Comparison of ENCODE assay signal across 14 cellular contexts in genomic region chrX:2804858-2805257, GRCh38. TPM values are rescaled to one million over a fixed set of nuclear protein-coding genes. Genes with fewer than 3 reads are reported as not detected.
DNase-seq lines count a peak whose midpoint lies in the region; ATAC-seq and TF ChIP-seq lines count a peak whose summit lies in the region.
"Not testable (repeated sequence)": the region's sequence is repeated elsewhere in the genome, so short reads cannot be mapped to it uniquely, and the experiment has no call there.
"Had no signal": no experiment of that assay in that cellular context is flagged by ENCODE, and none has a peak within 500 bp of the region (broad histone marks: within the 10 kb centered on the region; RNA-seq: fewer than 3 reads in every experiment).

No MANE protein-coding gene starts in this region.

- H3K9ac ChIP-seq in GM23248 (peak overlapping the region; percentile 72), NT2/D1 (ENCODE audit: insufficient read length, low read depth) (peak overlapping the region; percentile 61), smooth muscle cell (ENCODE audit: low read depth) (peak overlapping the region; percentile 92)
- not testable (repeated sequence) for H3K9ac ChIP-seq in neural progenitor cell

- not testable (repeated sequence) for H3K36me3 Mint-ChIP-seq in neural progenitor cell

- peak overlapping the region; percentile 26 for H3K4me2 ChIP-seq in GM23248 (ENCODE audit: unreplicated experiment)
- H3K4me2 ChIP-seq in neural progenitor cell, result peak overlapping the region; percentile 47
- peak overlapping the region; percentile 73 for H3K4me2 ChIP-seq in smooth muscle cell

- H3K79me2 ChIP-seq in GM23248 (ENCODE audit: insufficient read depth); neural progenitor cell (ENCODE audit: low read depth); smooth muscle cell (ENCODE audit: low read depth): not testable (repeated sequence)

- not testable (repeated sequence) for H3K9me2 ChIP-seq in GM23248 (ENCODE audit: insufficient read depth)

- not testable (repeated sequence) for H4K20me1 ChIP-seq in GM23248 (ENCODE audit: insufficient read depth); neural progenitor cell (ENCODE audit: low read depth); smooth muscle cell (ENCODE audit: low read depth)

- peak overlapping the region; percentile 42 for H3K4me3 ChIP-seq in GM23248
- H3K4me3 ChIP-seq in NT2/D1 (ENCODE audit: insufficient read length, low read depth); neural progenitor cell; smooth muscle cell: not testable (repeated sequence)

- H3K27ac ChIP-seq in GM23248 (peak overlapping the region; percentile 92), smooth muscle cell (ENCODE audit: low read depth) (peak overlapping the region; percentile 99)
- H3K27ac ChIP-seq in neural progenitor cell, result not testable (repeated sequence)

- H3K27ac Mint-ChIP-seq in neural progenitor cell, result peak overlapping the region; percentile 43

- not testable (repeated sequence) for H3K27me3 ChIP-seq in GM23248 (replicated peaks; ENCODE audit: insufficient read depth); NT2/D1 (ENCODE audit: insufficient read depth, insufficient read length); smooth muscle cell (ENCODE audit: low read depth)
- H3K27me3 ChIP-seq in neural progenitor cell, result peaks cover 14% of the 10 kb centered on the region

- H3K9me3 Mint-ChIP-seq in neural progenitor cell, result not testable (repeated sequence)

- ATAC-seq in esophagus mucosa, result peak; percentile 92
- peak; percentile 89 for ATAC-seq in left ventricle myocardium superior

- not testable (repeated sequence) for H3K27me3 Mint-ChIP-seq in neural progenitor cell (ENCODE audit: insufficient read depth, low read depth)

- peaks cover 38% of the 10 kb centered on the region for H3K4me1 Mint-ChIP-seq in neural progenitor cell

- intact Hi-C loops in left ventricle myocardium superior (cut with micrococcal nuclease), result not testable (repeated sequence)

- in situ Hi-C loops in GM23248 (cut with MboI), result not testable (repeated sequence)

- peaks cover 20% of the 10 kb centered on the region for H3F3A ChIP-seq in GM23248 (ENCODE audit: insufficient read depth)
- peaks cover 34% of the 10 kb centered on the region for H3F3A ChIP-seq in neural progenitor cell (ENCODE audit: low read depth)
- peaks cover 20% of the 10 kb centered on the region for H3F3A ChIP-seq in smooth muscle cell (ENCODE audit: low read depth)

- H2AFZ ChIP-seq in GM23248 (peak overlapping the region; percentile 51; the same call in 1 of the 2 replicates), neural progenitor cell (replicated peaks) (peak overlapping the region; percentile 99), smooth muscle cell (ENCODE audit: low read depth) (peak overlapping the region; percentile 16)

- 8 to 11% methylated on average over 7 to 13 of the region's 20 CpGs for WGBS in GM23248 (ENCODE audit: low coverage in 1 of 2, low lambda C conversion rate in 2 of 2, missing lambda C conversion rate in 2 of 2), 2 experiments
- WGBS in smooth muscle cell (ENCODE audit: low lambda C conversion rate), result 4% methylated on average over 20 of the region's 20 CpGs

- H3K4me3 Mint-ChIP-seq in neural progenitor cell, result not testable (repeated sequence)

- peak; percentile 80 for DNase-seq in GM23248
- not testable (repeated sequence) for DNase-seq in NT2/D1 (ENCODE audit: low read depth, low spot score)
- DNase-seq in astrocyte of the hippocampus (ENCODE audit: low read depth, low spot score), result peak; percentile 56
- DNase-seq in left ventricle myocardium superior, result peak; percentile 48
- peak; percentile 47 for DNase-seq in neural progenitor cell (ENCODE audit: low spot score)
- DNase-seq in smooth muscle cell (lab: John Stamatoyannopoulos, UW; ENCODE audit: unreplicated experiment), result peak; percentile 40

- H3K36me3 ChIP-seq in GM23248 (ENCODE audit: low read depth); NT2/D1 (ENCODE audit: insufficient read depth, insufficient read length, low read length); neural progenitor cell; smooth muscle cell (ENCODE audit: low read depth): not testable (repeated sequence)

- not testable (repeated sequence) for TF ChIP-seq CTCF in neural progenitor cell (IDR thresholded peaks at IDR 0.05); smooth muscle cell (IDR thresholded peaks at IDR 0.05; ENCODE audit: borderline replicate concordance, insufficient read depth, poor library complexity, severe bottlenecking)

- H3K9me3 ChIP-seq in GM23248 (ENCODE audit: low read depth); NT2/D1 (ENCODE audit: insufficient read depth, low read length); neural progenitor cell (ENCODE audit: low read depth); smooth muscle cell (replicated peaks; ENCODE audit: low read depth): not testable (repeated sequence)

- H3K4me1 ChIP-seq in GM23248 (ENCODE audit: insufficient read depth) (peaks cover 12% of the 10 kb centered on the region), neural progenitor cell (peaks cover 13% of the 10 kb centered on the region), smooth muscle cell (ENCODE audit: low read depth) (peaks cover 17% of the 10 kb centered on the region)
- not testable (repeated sequence) for H3K4me1 ChIP-seq in NT2/D1 (ENCODE audit: insufficient read depth, insufficient read length)

RNA-seq across cellular contexts. Expression of gene GYG2, which starts 23.9 kb away (rescaled TPM):
- total RNA-seq in GM23248 (2014; rRNA removed; shearing (Covaris generic)), result 0.38 and 0.43 TPM in 2 replicates
- 0.86 and 1.2 TPM in 2 replicates for polyA plus RNA-seq in GM23248 (2016; fragmentation: Nextera tagmentation; extraction: Ambion mirVana)
- total RNA-seq in esophagus mucosa, result 0.52 TPM
- 1.4 TPM for total RNA-seq in left ventricle myocardium superior
- total RNA-seq in neural progenitor cell (ENCODE audit: low replicate concordance), result 44.4 and 65.6 TPM in 2 replicates
- 23.1 and 25.3 TPM in 2 replicates for total RNA-seq in smooth muscle cell
- 35.0 and 44.1 TPM in 2 replicates for polyA plus RNA-seq in smooth muscle cell
- total RNA-seq: activated CD4-positive, alpha-beta memory T cell treated with anti-CD3 and anti-CD28 coated beads for 36 hours; activated naive CD4-positive, alpha-beta T cell treated with anti-CD3 and anti-CD28 coated beads for 36 hours; CD4-positive, CD25-positive, alpha-beta regulatory T cell; mammary epithelial cell had no signal
- polyA plus RNA-seq: CD4-positive, CD25-positive, alpha-beta regulatory T cell; IgD-negative memory B cell; immature natural killer cell; mammary epithelial cell had no signal

RNA-seq across cellular contexts. Expression of gene XG, which starts 53.0 kb away (rescaled TPM):
- 16.3 and 21.4 TPM in 2 replicates for total RNA-seq in GM23248 (2014; rRNA removed; shearing (Covaris generic))
- polyA plus RNA-seq in GM23248 (2016; fragmentation: Nextera tagmentation; extraction: Ambion mirVana) (47.8 and 48.4 TPM in 2 replicates), smooth muscle cell (1.3 and 3.6 TPM in 2 replicates)
- total RNA-seq in esophagus mucosa (14.2 TPM), left ventricle myocardium superior (0.32 TPM), neural progenitor cell (ENCODE audit: low replicate concordance) (not detected in 2 replicates), smooth muscle cell (1.1 and 2.6 TPM in 2 replicates)
- total RNA-seq: activated CD4-positive, alpha-beta memory T cell treated with anti-CD3 and anti-CD28 coated beads for 36 hours; activated naive CD4-positive, alpha-beta T cell treated with anti-CD3 and anti-CD28 coated beads for 36 hours; CD4-positive, CD25-positive, alpha-beta regulatory T cell; renal cortical epithelial cell had no signal
- polyA plus RNA-seq: CD4-positive, CD25-positive, alpha-beta regulatory T cell; IgD-negative memory B cell; immature natural killer cell had no signal

Comparison
In these comparisons a context has a peak if more than half of its experiments do, and no peak if none do; other contexts are left out.
1. H2AFZ ChIP-seq: peak in every context shown above with its lines; median percentile 99 in neural progenitor cell; 51 in GM23248; 16 in smooth muscle cell.